Comparison of ENCODE assay signal across 23 cellular contexts in the genomic region with DNA sequence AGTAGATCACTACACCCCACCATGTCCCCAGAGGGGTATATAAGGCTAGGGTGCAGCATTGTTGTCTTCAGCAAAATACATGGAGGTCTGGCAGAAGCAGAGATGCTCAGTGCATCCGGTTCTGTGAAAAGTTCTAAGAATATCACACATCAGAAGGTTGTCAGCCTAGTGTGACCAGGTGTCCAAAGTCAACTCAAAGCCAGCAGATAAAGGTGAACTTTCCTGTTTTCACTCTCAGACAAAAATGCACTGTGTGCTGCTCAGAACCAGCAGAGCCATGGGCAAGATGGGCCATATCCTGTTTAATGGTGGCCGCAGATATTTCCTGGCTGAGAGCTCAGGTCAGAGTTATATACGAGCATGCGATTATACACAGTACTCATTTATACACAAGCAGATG.
DNase-seq lines count a peak whose midpoint lies in the region; ATAC-seq, FAIRE-seq and TF ChIP-seq lines count a peak whose summit lies in the region.
"Had no signal": no experiment of that assay in that cellular context is flagged by ENCODE, and none has a peak within 500 bp of the region (broad histone marks: within the 10 kb centered on the region; RNA-seq: fewer than 3 reads in every experiment).

No MANE protein-coding gene starts in this region.

- peak; percentile 7 for FAIRE-seq in bronchial epithelial cell (lab: Jason Lieb, UNC)
- FAIRE-seq: A204.1, GM12891, GM18507, H1 had no signal

- H2AFZ ChIP-seq in MM.1S (ENCODE audit: low read length): no peak overlapping the region

- H3K9me2 ChIP-seq in MM.1S (replicated peaks; ENCODE audit: insufficient read depth, low read length): no peaks in the 10 kb centered on the region

- peaks cover 82% of the 10 kb centered on the region for H3K4me1 Mint-ChIP-seq in nephron progenitor cell
- H3K4me1 Mint-ChIP-seq: B cell; CD4-positive, alpha-beta memory T cell had no signal

- H3F3A ChIP-seq in MM.1S (ENCODE audit: insufficient read depth, low read length): peaks cover 4% of the 10 kb centered on the region; the same call in 1 of the 2 replicates

- H3K4me1 ChIP-seq in BLaER1 (peaks cover 21% of the 10 kb centered on the region), MM.1S (ENCODE audit: low read length) (peaks cover 15% of the 10 kb centered on the region)

- peaks cover 1% of the 10 kb centered on the region for H3K36me3 Mint-ChIP-seq in nephron progenitor cell (ENCODE audit: low read depth)
- H3K36me3 Mint-ChIP-seq: CD4-positive, alpha-beta memory T cell had no signal

- H3K27ac ChIP-seq in BLaER1 (no peak overlapping the region), MM.1S (ENCODE audit: low read length) (peak overlapping the region; percentile 6; the same call in 1 of the 2 replicates)
- H3K27ac ChIP-seq: 22Rv1 had no signal

- TF ChIP-seq CTCF in MM.1S (IDR thresholded peaks at IDR 0.05; ENCODE audit: low read length) (no peak), bronchial epithelial cell (IDR thresholded peaks at IDR 0.05; ENCODE audit: insufficient read depth, low read length, severe bottlenecking) (no peak), nephron progenitor cell (IDR thresholded peaks at IDR 0.05) (no peak)

- no peaks in the 10 kb centered on the region for H3K9me3 ChIP-seq in BLaER1
- H3K9me3 ChIP-seq in MM.1S (replicated peaks; ENCODE audit: insufficient read depth, low read length): no peaks in the 10 kb centered on the region

- H3K9ac ChIP-seq in BLaER1 (no peak overlapping the region), MM.1S (ENCODE audit: low read length) (no peak overlapping the region)

- H3K79me2 ChIP-seq in MM.1S (ENCODE audit: low read length): no peaks in the 10 kb centered on the region

- peaks cover under 1% of the 10 kb centered on the region for H3K9me3 Mint-ChIP-seq in nephron progenitor cell

- DNase-seq in MM.1S (peak; percentile 65), bronchial epithelial cell (ENCODE audit: low read depth) (no peak), nephron progenitor cell (no peak), kidney tubule cell (ENCODE audit: low spot score) (no peak)
- no peak for DNase-seq in activated CD4-positive, alpha-beta T cell treated with anti-CD3 and anti-CD28 coated beads for 1 hour
- DNase-seq: C1 segment of cervical spinal cord; Calu3; CD4-positive, alpha-beta memory T cell; COR-L47; DMS53; DMS79 treated with DMSO at 0.1 percent for 48 hours; GF-D8; H7; HCEC 1CT had no signal

- H3K4me3 Mint-ChIP-seq in nephron progenitor cell: no peak overlapping the region
- H3K4me3 Mint-ChIP-seq: B cell; CD4-positive, alpha-beta memory T cell had no signal

- ATAC-seq in HG03571 (IDR thresholded peaks at IDR 0.05; ENCODE audit: unreplicated experiment): no peak
- no peak for ATAC-seq in HG03025 (IDR thresholded peaks at IDR 0.05; ENCODE audit: low FRiP score, unreplicated experiment)

- H4K20me1 ChIP-seq in BLaER1 (no peaks in the 10 kb centered on the region), MM.1S (ENCODE audit: insufficient read depth, low read length) (no peaks in the 10 kb centered on the region)

- H3K4me2 ChIP-seq in BLaER1 (peak overlapping the region; percentile 50), MM.1S (ENCODE audit: low read depth, low read length) (peak overlapping the region; percentile 14; the same call in 1 of the 2 replicates)

- H3K27me3 ChIP-seq in BLaER1: no peaks in the 10 kb centered on the region
- H3K27me3 ChIP-seq in MM.1S (replicated peaks; ENCODE audit: insufficient read depth, low read length): no peaks in the 10 kb centered on the region
- H3K27me3 ChIP-seq in bronchial epithelial cell (ENCODE audit: control insufficient read depth, insufficient read depth, low read length): peaks cover 4% of the 10 kb centered on the region

- H3K27ac Mint-ChIP-seq in nephron progenitor cell: peak overlapping the region; percentile 47
- H3K27ac Mint-ChIP-seq: B cell; CD4-positive, alpha-beta memory T cell had no signal

- no peaks in the 10 kb centered on the region for H3K36me3 ChIP-seq in BLaER1
- no peaks in the 10 kb centered on the region for H3K36me3 ChIP-seq in MM.1S (replicated peaks; ENCODE audit: insufficient read depth, low read length)
- H3K36me3 ChIP-seq in bronchial epithelial cell (ENCODE audit: control insufficient read depth, insufficient read depth, low read length): no peaks in the 10 kb centered on the region

- H3K4me3 ChIP-seq in BLaER1 (no peak overlapping the region), MM.1S (ENCODE audit: low read length) (no peak overlapping the region), bronchial epithelial cell (ENCODE audit: low read depth, low read length) (no peak overlapping the region)

- H3K27me3 Mint-ChIP-seq in nephron progenitor cell (ENCODE audit: low read depth, poor library complexity): no peaks in the 10 kb centered on the region
- H3K27me3 Mint-ChIP-seq: B cell; CD4-positive, alpha-beta memory T cell had no signal
